1 cellular context compared by ENCODE assay signal in genomic region chr21:44862869-44863685, GRCh38.
TF ChIP-seq lines count a peak whose summit lies in the region.

No MANE protein-coding gene starts in this region.

TF ChIP-seq in GM23338, 12 proteins besides CTCF, POLR2A, EP300 and RAD21 (continued from another document):
- TF ChIP-seq REST (IDR thresholded peaks at IDR 0.05; ENCODE audit: unreplicated experiment) = no peak
- no peak for TF ChIP-seq ZNF462 (CRISPR knock-in tag; IDR thresholded peaks at IDR 0.05)
- no peak for TF ChIP-seq ZNF114 (CRISPR knock-in tag; IDR thresholded peaks at IDR 0.05)
- TF ChIP-seq EZH2phosphoT487 (IDR thresholded peaks at IDR 0.05; ENCODE audit: unreplicated experiment) = no peak
